ENCODE assay signal across 8 cellular contexts in genomic region chr17:46818319-46818928, GRCh38. TPM values are rescaled to one million over a fixed set of nuclear protein-coding genes. Genes with fewer than 3 reads are reported as not detected.
DNase-seq lines count a peak whose midpoint lies in the region; ATAC-seq and TF ChIP-seq lines count a peak whose summit lies in the region.

Gene WNT3 (minus strand): TSS chr17:46818692. CDS start chr17:46818597, 95 bp downstream.

- H3K27me3 ChIP-seq in H7 (ENCODE audit: control insufficient read depth, insufficient read depth, low read length) (peaks cover 35% of the 10 kb centered on the region), gastroesophageal sphincter (peaks cover 98% of the 10 kb centered on the region)

- peaks cover 96% of the 10 kb centered on the region for H3K27me3 Mint-ChIP-seq in brain
- H3K27me3 Mint-ChIP-seq in stimulated activated naive B cell treated with anti-CD40 and anti-IgM and Interleukin-4, amounts not matched to agents 10 μg/mL and 1 μg/mL and 100 μg/mL, for 72 hours: peaks cover 76 to 92% of the 10 kb centered on the region in 2 donors

- peak within 1 kb of the TSS in 3 of 5 experiments; percentile 89 to 95 (median 95) for H3K27ac Mint-ChIP-seq in brain
- H3K27ac Mint-ChIP-seq in stimulated activated naive B cell treated with anti-CD40 and anti-IgM and Interleukin-4, amounts not matched to agents 10 μg/mL and 1 μg/mL and 100 μg/mL, for 72 hours: no peak within 1 kb of the TSS

- no peaks in the 10 kb centered on the region for H3K36me3 ChIP-seq in H7 (replicated peaks; ENCODE audit: control insufficient read depth, insufficient read depth, low read length)
- H3K36me3 ChIP-seq in mesodermal cell (ENCODE audit: control insufficient read depth, insufficient read depth, low read length): no peaks in the 10 kb centered on the region
- H3K36me3 ChIP-seq in gastroesophageal sphincter: no peaks in the 10 kb centered on the region

- H3K9me3 ChIP-seq in mesodermal cell (ENCODE audit: control insufficient read depth, low read length) (no peaks in the 10 kb centered on the region), gastroesophageal sphincter (peaks cover 0 to 5% (median 0%) of the 10 kb centered on the region in 3 donors)

- H3K4me3 ChIP-seq in H7 (ENCODE audit: insufficient read depth, low read depth, low read length): peak within 1 kb of the TSS; percentile 66
- H3K4me3 ChIP-seq in mesodermal cell (ENCODE audit: extremely low read depth, insufficient read depth, low read length, poor library complexity, severe bottlenecking): peak within 1 kb of the TSS; percentile 47
- H3K4me3 ChIP-seq in gastroesophageal sphincter: peak within 1 kb of the TSS in 1 of 2 donors; percentile 46

- peak; percentile 70 to 77 for ATAC-seq in stimulated activated naive B cell treated with anti-CD40 and anti-IgM and Interleukin-4, amounts not matched to agents 10 μg/mL and 1 μg/mL and 100 μg/mL, for 72 hours (replicated peaks)
- ATAC-seq in gastroesophageal sphincter (no peak), HG03097 (IDR thresholded peaks at IDR 0.05; ENCODE audit: low FRiP score, unreplicated experiment) (no peak), GM21381 (IDR thresholded peaks at IDR 0.05; ENCODE audit: unreplicated experiment) (no peak)

- no peaks in the 10 kb centered on the region for H3K36me3 Mint-ChIP-seq in brain
- H3K36me3 Mint-ChIP-seq in stimulated activated naive B cell treated with anti-CD40 and anti-IgM and Interleukin-4, amounts not matched to agents 10 μg/mL and 1 μg/mL and 100 μg/mL, for 72 hours: no peaks in the 10 kb centered on the region

- TF ChIP-seq POLR2A in gastroesophageal sphincter (IDR thresholded peaks at IDR 0.05): no peak

- no peaks in the 10 kb centered on the region for H3K9me3 Mint-ChIP-seq in brain
- H3K9me3 Mint-ChIP-seq in stimulated activated naive B cell treated with anti-CD40 and anti-IgM and Interleukin-4, amounts not matched to agents 10 μg/mL and 1 μg/mL and 100 μg/mL, for 72 hours: no peaks in the 10 kb centered on the region

- H3K27ac ChIP-seq in mesodermal cell (ENCODE audit: low read depth, low read length, severe bottlenecking) (peak within 1 kb of the TSS; percentile 59), gastroesophageal sphincter (no peak within 1 kb of the TSS)

- 1% methylated on average over 40 to 41 of the region's 47 CpGs for WGBS in mesodermal cell (ENCODE audit: insufficient coverage in 2 of 2), 2 experiments
- 0% methylated on average over 2 of the region's 47 CpGs; no CpG with 5 or more reads in 1 of the 2 donors for WGBS in gastroesophageal sphincter (ENCODE audit: low coverage in 1 of 2), 2 donors

- H3K4me1 ChIP-seq in mesodermal cell (ENCODE audit: control insufficient read depth, insufficient read depth, low read length, poor library complexity, severe bottlenecking): peaks cover 42% of the 10 kb centered on the region
- peaks cover 0 to 35% (median 9%) of the 10 kb centered on the region in 3 donors for H3K4me1 ChIP-seq in gastroesophageal sphincter

- H3K4me1 Mint-ChIP-seq in brain: peaks cover 42% of the 10 kb centered on the region
- H3K4me1 Mint-ChIP-seq in stimulated activated naive B cell treated with anti-CD40 and anti-IgM and Interleukin-4, amounts not matched to agents 10 μg/mL and 1 μg/mL and 100 μg/mL, for 72 hours: peaks cover 35 to 58% of the 10 kb centered on the region in 2 donors

- peak within 1 kb of the TSS; percentile 59 to 96 (median 89) for H3K4me3 Mint-ChIP-seq in brain
- peak within 1 kb of the TSS; percentile 76 to 83 for H3K4me3 Mint-ChIP-seq in stimulated activated naive B cell treated with anti-CD40 and anti-IgM and Interleukin-4, amounts not matched to agents 10 μg/mL and 1 μg/mL and 100 μg/mL, for 72 hours

- DNase-seq in H7 (peak; percentile 97), T follicular helper cell (ENCODE audit: low read depth) (peak; percentile 14)
- DNase-seq in stimulated activated naive B cell treated with anti-CD40 and anti-IgM and Interleukin-4, amounts not matched to agents 10 μg/mL and 1 μg/mL and 100 μg/mL, for 72 hours: peak; percentile 36

- TF ChIP-seq CTCF in brain (conservative IDR thresholded peaks at IDR 0.05) (no peak), gastroesophageal sphincter (IDR thresholded peaks at IDR 0.05) (no peak)

- TF ChIP-seq EP300 in gastroesophageal sphincter (IDR thresholded peaks at IDR 0.05): no peak

RNA-seq across cellular contexts. Expression of gene WNT3, which starts in this region (rescaled TPM):
- total RNA-seq in H7 (2014; rRNA removed; shearing (Covaris generic)): 29.9 and 31.9 TPM in 2 replicates
- polyA plus RNA-seq in brain (ENCODE audit: insufficient read depth, low read depth, low replicate concordance): 4.6 TPM
- 17.7 TPM for polyA plus RNA-seq in mesodermal cell (2013, experiment 1 of 2)
- 14.9 TPM for polyA plus RNA-seq in mesodermal cell (2013, experiment 2 of 2)
- total RNA-seq in gastroesophageal sphincter: 1 to 10 TPM in 2 of 4 donors, under 1 TPM in 2; 0.62 to 1.4 (median 0.99) TPM

Comparison
In these comparisons a context has a peak if more than half of its experiments do, and no peak if none do; other contexts are left out.
1. RNA of gene WNT3 (total RNA-seq): 29.9 to 31.9 TPM in H7; 0.62 to 1.4 TPM in gastroesophageal sphincter; every median in the first group is over 10 times any median in the second.
2. DNase-seq: peak in every context shown above with its lines; median percentile 97 in H7; 36 in stimulated activated naive B cell treated with anti-CD40 and anti-IgM and Interleukin-4, amounts not matched to agents 10 μg/mL and 1 μg/mL and 100 μg/mL, for 72 hours; 14 in T follicular helper cell.
3. ATAC-seq: peak in stimulated activated naive B cell treated with anti-CD40 and anti-IgM and Interleukin-4, amounts not matched to agents 10 μg/mL and 1 μg/mL and 100 μg/mL, for 72 hours (2 of 2); none in gastroesophageal sphincter (single experiment), HG03097 (single experiment) and GM21381 (single experiment).